Comparison of ENCODE assay signal across 2 cellular contexts in genomic region chr10:6204341-6205191, GRCh38.
TF ChIP-seq lines count a peak whose summit lies in the region.

No MANE protein-coding gene starts in this region.

TF ChIP-seq in IMR-90, 13 proteins besides CTCF, POLR2A, EP300 and RAD21:
- TF ChIP-seq NFE2L2 (IDR thresholded peaks at IDR 0.05; ENCODE audit: low read depth, low read length) = no peak
- 0 out of 2 replicates have a peak, but pooled peaks have one; percentile 2 for TF ChIP-seq SMC3 (IDR thresholded peaks at IDR 0.05; ENCODE audit: low read depth, low read length)
- TF ChIP-seq CEBPB (IDR thresholded peaks at IDR 0.05; ENCODE audit: low read depth, low read length) = no peak
- peak; percentile 40; the same call in 1 of the 2 replicates for TF ChIP-seq BHLHE40 (IDR thresholded peaks at IDR 0.05; ENCODE audit: low read depth, low read length)
- TF ChIP-seq MXI1 (IDR thresholded peaks at IDR 0.05; ENCODE audit: borderline replicate concordance, low read depth, low read length) = peak; percentile 40; the same call in 1 of the 2 replicates
- TF ChIP-seq RFX5 (IDR thresholded peaks at IDR 0.05; ENCODE audit: low read depth, low read length) = no peak
- TF ChIP-seq ELK1 (IDR thresholded peaks at IDR 0.05; ENCODE audit: borderline replicate concordance, low read depth, low read length) = no peak
- TF ChIP-seq MAZ (IDR thresholded peaks at IDR 0.05; ENCODE audit: borderline replicate concordance, low read depth, low read length) = peak; percentile 86; the same call in 1 of the 2 replicates
- no peak for TF ChIP-seq RCOR1 (IDR thresholded peaks at IDR 0.05; ENCODE audit: insufficient replicate concordance, low read length)
- TF ChIP-seq MAFK (IDR thresholded peaks at IDR 0.05; ENCODE audit: low read depth, low read length) = no peak
- no peak for TF ChIP-seq USF2 (IDR thresholded peaks at IDR 0.05; ENCODE audit: low read depth, low read length)
- TF ChIP-seq FOS (IDR thresholded peaks at IDR 0.05; ENCODE audit: low read depth, low read length) = peak; percentile 48
- no peak for TF ChIP-seq CHD1 (IDR thresholded peaks at IDR 0.05; ENCODE audit: low read depth, low read length)

TF ChIP-seq in GM12878, 131 proteins besides CTCF, POLR2A, EP300 and RAD21:
- TF ChIP-seq MEF2B (IDR thresholded peaks at IDR 0.05; ENCODE audit: partially characterized antibody, poor library complexity, severe bottlenecking) (peak; percentile 59), POLR2AphosphoS2 (IDR thresholded peaks at IDR 0.05; ENCODE audit: low read depth, low read length) (peak; percentile 67; the same call in 1 of the 2 replicates), BACH1 (IDR thresholded peaks at IDR 0.05; ENCODE audit: borderline replicate concordance) (0 out of 2 replicates have a peak, but pooled peaks have one; percentile 13), CBX5 (IDR thresholded peaks at IDR 0.05; ENCODE audit: low read depth) (no peak), FOS (IDR thresholded peaks at IDR 0.05; ENCODE audit: borderline replicate concordance, extremely low read depth, insufficient read length) (no peak), BHLHE40 (IDR thresholded peaks at IDR 0.05; ENCODE audit: borderline replicate concordance in 1 of 2, low read depth in 2 of 2, low read length in 1 of 2) (peak in 1 of 2 experiments; percentile 27; a peak in 1 of 4 replicates), WRNIP1 (IDR thresholded peaks at IDR 0.05; ENCODE audit: borderline replicate concordance, low read depth, low read length) (peak; percentile 93; the same call in 1 of the 2 replicates)
- TF ChIP-seq, protein P1, sequence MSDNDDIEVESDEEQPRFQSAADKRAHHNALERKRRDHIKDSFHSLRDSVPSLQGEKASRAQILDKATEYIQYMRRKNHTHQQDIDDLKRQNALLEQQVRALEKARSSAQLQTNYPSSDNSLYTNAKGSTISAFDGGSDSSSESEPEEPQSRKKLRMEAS (IDR thresholded peaks at IDR 0.05; ENCODE audit: low read depth, low read length) = no peak
TF ChIP-seq in GM12878: peak in this region for 5.
